10 cellular contexts compared by ENCODE assay signal in genomic region chr1:230113230-230113604, GRCh38. TPM values are rescaled to one million over a fixed set of nuclear protein-coding genes. Genes with fewer than 3 reads are reported as not detected.
DNase-seq lines count a peak whose midpoint lies in the region; ATAC-seq and TF ChIP-seq lines count a peak whose summit lies in the region.
"Had no signal": no experiment of that assay in that cellular context is flagged by ENCODE, and none has a peak within 500 bp of the region (broad histone marks: within the 10 kb centered on the region; RNA-seq: fewer than 3 reads in every experiment).

No MANE protein-coding gene starts in this region.

- peaks cover 64% of the 10 kb centered on the region for H3K4me1 Mint-ChIP-seq in activated CD8-positive, alpha-beta T cell treated with anti-CD3 and anti-CD28 coated beads for 36 hours (ENCODE audit: low read depth)
- peaks cover 45% of the 10 kb centered on the region for H3K4me1 Mint-ChIP-seq in activated CD8-positive, alpha-beta T cell treated with anti-CD3 and anti-CD28 coated beads, Interleukin-2, amount 10 ng/mL, durations not matched to agents 7 days and 5 days (ENCODE audit: low read depth)
- H3K4me1 Mint-ChIP-seq in stimulated activated naive B cell treated with anti-CD40 and anti-IgM and Interleukin-4, amounts not matched to agents 10 μg/mL and 1 μg/mL and 100 μg/mL, for 72 hours: peaks cover 57 to 88% of the 10 kb centered on the region in 2 donors

- peaks cover 27% of the 10 kb centered on the region for H3K36me3 Mint-ChIP-seq in activated CD8-positive, alpha-beta T cell treated with anti-CD3 and anti-CD28 coated beads for 36 hours (ENCODE audit: low read depth)
- H3K36me3 Mint-ChIP-seq in activated CD8-positive, alpha-beta T cell treated with anti-CD3 and anti-CD28 coated beads, Interleukin-2, amount 10 ng/mL, durations not matched to agents 7 days and 5 days (ENCODE audit: low read depth): peaks cover 19% of the 10 kb centered on the region
- H3K36me3 Mint-ChIP-seq in stimulated activated naive B cell treated with anti-CD40 and anti-IgM and Interleukin-4, amounts not matched to agents 10 μg/mL and 1 μg/mL and 100 μg/mL, for 72 hours: peaks cover 28 to 45% of the 10 kb centered on the region in 2 donors

- H3K9me3 ChIP-seq in adrenal gland (replicated peaks in 1 of 3) (no peaks in the 10 kb centered on the region), liver (ENCODE audit: control insufficient read depth in 4 of 4, low read length in 3 of 4) (no peaks in the 10 kb centered on the region)

- H3K27me3 Mint-ChIP-seq in activated CD8-positive, alpha-beta T cell treated with anti-CD3 and anti-CD28 coated beads for 36 hours: no peaks in the 10 kb centered on the region
- no peaks in the 10 kb centered on the region for H3K27me3 Mint-ChIP-seq in activated CD8-positive, alpha-beta T cell treated with anti-CD3 and anti-CD28 coated beads, Interleukin-2, amount 10 ng/mL, durations not matched to agents 7 days and 5 days (ENCODE audit: low read depth)
- no peaks in the 10 kb centered on the region for H3K27me3 Mint-ChIP-seq in stimulated activated naive B cell treated with anti-CD40 and anti-IgM and Interleukin-4, amounts not matched to agents 10 μg/mL and 1 μg/mL and 100 μg/mL, for 72 hours

- peaks cover 20 to 36% of the 10 kb centered on the region in 2 donors for H3K4me1 ChIP-seq in adrenal gland (replicated peaks in 1 of 2)
- peaks cover 16 to 46% (median 29%) of the 10 kb centered on the region in 4 donors for H3K4me1 ChIP-seq in liver (ENCODE audit: control insufficient read depth in 4 of 4, insufficient read depth in 4 of 4, low read length in 3 of 4)

- no peak for TF ChIP-seq POLR2A in adrenal gland (IDR thresholded peaks at IDR 0.05)

- DNase-seq in activated CD8-positive, alpha-beta T cell treated with anti-CD3 and anti-CD28 coated beads for 36 hours: no peak
- no peak for DNase-seq in activated CD8-positive, alpha-beta T cell treated with anti-CD3 and anti-CD28 coated beads, Interleukin-2, amount 10 ng/mL, durations not matched to agents 7 days and 5 days
- DNase-seq in adrenal gland: no peak
- DNase-seq in stimulated activated naive B cell treated with anti-CD40 and anti-IgM and Interleukin-4, amounts not matched to agents 10 μg/mL and 1 μg/mL and 100 μg/mL, for 72 hours: no peak
- no peak for DNase-seq in NOMO-1 (lab: John Stamatoyannopoulos, UW; ENCODE audit: unreplicated experiment in 2 of 2)
- DNase-seq: NCI-H2171 had no signal

- H3K9me3 Mint-ChIP-seq in activated CD8-positive, alpha-beta T cell treated with anti-CD3 and anti-CD28 coated beads for 36 hours: no peaks in the 10 kb centered on the region
- no peaks in the 10 kb centered on the region for H3K9me3 Mint-ChIP-seq in activated CD8-positive, alpha-beta T cell treated with anti-CD3 and anti-CD28 coated beads, Interleukin-2, amount 10 ng/mL, durations not matched to agents 7 days and 5 days (ENCODE audit: insufficient read depth)
- no peaks in the 10 kb centered on the region for H3K9me3 Mint-ChIP-seq in stimulated activated naive B cell treated with anti-CD40 and anti-IgM and Interleukin-4, amounts not matched to agents 10 μg/mL and 1 μg/mL and 100 μg/mL, for 72 hours

- no peaks in the 10 kb centered on the region for H3K36me3 ChIP-seq in adrenal gland (replicated peaks in 1 of 2)
- H3K36me3 ChIP-seq in liver (ENCODE audit: control insufficient read depth in 4 of 4, insufficient read depth in 3 of 4, low read depth in 1 of 4, low read length in 3 of 4): peaks cover 0 to 4% (median 1%) of the 10 kb centered on the region in 4 donors

- no peak for TF ChIP-seq RAD21 in liver (IDR thresholded peaks at IDR 0.05)

- H3K4me3 ChIP-seq in adrenal gland (no peak overlapping the region), liver (ENCODE audit: low read depth in 1 of 3, low read length in 3 of 3) (no peak overlapping the region)
- H3K4me3 ChIP-seq: skin epidermis had no signal

- peak overlapping the region in 1 of 2 donors; percentile 8 for H3K9ac ChIP-seq in liver (ENCODE audit: low read depth in 1 of 2, low read length in 2 of 2)

- ATAC-seq in activated CD8-positive, alpha-beta T cell treated with anti-CD3 and anti-CD28 coated beads for 36 hours: no peak
- ATAC-seq in activated CD8-positive, alpha-beta T cell treated with anti-CD3 and anti-CD28 coated beads, Interleukin-2, amount 10 ng/mL, durations not matched to agents 7 days and 5 days: no peak
- ATAC-seq in stimulated activated naive B cell treated with anti-CD40 and anti-IgM and Interleukin-4, amounts not matched to agents 10 μg/mL and 1 μg/mL and 100 μg/mL, for 72 hours (replicated peaks): no peak
- no peak for ATAC-seq in GM19351 (IDR thresholded peaks at IDR 0.05; ENCODE audit: unreplicated experiment)
- ATAC-seq in GM18870 (IDR thresholded peaks at IDR 0.05; ENCODE audit: unreplicated experiment): no peak

- intact Hi-C loops in activated CD8-positive, alpha-beta T cell treated with anti-CD3 and anti-CD28 coated beads for 36 hours (cut with micrococcal nuclease): loop anchor here (5.0 kb wide), 1 partner anchor 36 kb away; no protein-coding TSS in a partner anchor
- intact Hi-C loops in adrenal gland (cut with DNase I): no loop called here

- CTCF ChIA-PET in activated CD8-positive, alpha-beta T cell treated with anti-CD3 and anti-CD28 coated beads for 36 hours (lab: Charles Lee): interaction anchor here (5.2 kb wide), 1 partner anchor 11 kb away, joined by 41 read pairs; no protein-coding TSS in a partner anchor
- CTCF ChIA-PET in activated CD8-positive, alpha-beta T cell treated with anti-CD3 and anti-CD28 coated beads, Interleukin-2, amount 10 ng/mL, durations not matched to agents 7 days and 5 days (lab: Charles Lee): interaction anchor here (3.7 kb wide), 1 partner anchor 9 kb away, joined by 21 read pairs; no protein-coding TSS in a partner anchor

- POLR2A ChIA-PET in activated CD8-positive, alpha-beta T cell treated with anti-CD3 and anti-CD28 coated beads for 36 hours (lab: Charles Lee): interaction anchor here (0.6 kb wide), 1 partner anchor 85 kb away, joined by 3 read pairs; no protein-coding TSS in a partner anchor
- POLR2A ChIA-PET in activated CD8-positive, alpha-beta T cell treated with anti-CD3 and anti-CD28 coated beads, Interleukin-2, amount 10 ng/mL, durations not matched to agents 7 days and 5 days (lab: Charles Lee): interaction anchor here (1.0 kb wide), 1 partner anchor 9 kb away, joined by 3 read pairs; no protein-coding TSS in a partner anchor

- WGBS in adrenal gland, 4 donors: 78 to 90% (median 81%) methylated on average over 5 of the region's 5 CpGs
- WGBS in liver: 90% methylated on average over 5 of the region's 5 CpGs

- no peaks in the 10 kb centered on the region for H3K27me3 ChIP-seq in adrenal gland
- H3K27me3 ChIP-seq in liver (ENCODE audit: control insufficient read depth in 4 of 4, insufficient read depth in 4 of 4, low read length in 3 of 4): no peaks in the 10 kb centered on the region

- no peak overlapping the region for H3K4me3 Mint-ChIP-seq in activated CD8-positive, alpha-beta T cell treated with anti-CD3 and anti-CD28 coated beads for 36 hours
- H3K4me3 Mint-ChIP-seq in activated CD8-positive, alpha-beta T cell treated with anti-CD3 and anti-CD28 coated beads, Interleukin-2, amount 10 ng/mL, durations not matched to agents 7 days and 5 days: no peak overlapping the region
- peak overlapping the region; percentile 27 to 55 for H3K4me3 Mint-ChIP-seq in stimulated activated naive B cell treated with anti-CD40 and anti-IgM and Interleukin-4, amounts not matched to agents 10 μg/mL and 1 μg/mL and 100 μg/mL, for 72 hours

- TF ChIP-seq CTCF in activated CD8-positive, alpha-beta T cell treated with anti-CD3 and anti-CD28 coated beads for 36 hours (IDR thresholded peaks at IDR 0.05): no peak
- no peak for TF ChIP-seq CTCF in adrenal gland (IDR thresholded peaks at IDR 0.05)
- no peak for TF ChIP-seq CTCF in liver (IDR thresholded peaks at IDR 0.05; ENCODE audit: low read depth, low read length, missing input control)

- peak overlapping the region; percentile 8 for H3K27ac Mint-ChIP-seq in activated CD8-positive, alpha-beta T cell treated with anti-CD3 and anti-CD28 coated beads for 36 hours
- no peak overlapping the region for H3K27ac Mint-ChIP-seq in activated CD8-positive, alpha-beta T cell treated with anti-CD3 and anti-CD28 coated beads, Interleukin-2, amount 10 ng/mL, durations not matched to agents 7 days and 5 days
- H3K27ac Mint-ChIP-seq in stimulated activated naive B cell treated with anti-CD40 and anti-IgM and Interleukin-4, amounts not matched to agents 10 μg/mL and 1 μg/mL and 100 μg/mL, for 72 hours: peak overlapping the region; percentile 73

- H3K27ac ChIP-seq in adrenal gland: peak overlapping the region; percentile 16 to 88 (median 77)
- H3K27ac ChIP-seq in liver (ENCODE audit: low read depth in 1 of 2, low read length in 2 of 2): peak overlapping the region; percentile 72 to 83

TF ChIP-seq in liver, 16 proteins besides CTCF, POLR2A, EP300 and RAD21:
- TF ChIP-seq YY1 (IDR thresholded peaks at IDR 0.05): no peak
- TF ChIP-seq MAX (IDR thresholded peaks at IDR 0.05): no peak
- TF ChIP-seq FOXA2 (IDR thresholded peaks at IDR 0.05): no peak
- TF ChIP-seq SP1 (IDR thresholded peaks at IDR 0.05): no peak
- no peak for TF ChIP-seq JUND (IDR thresholded peaks at IDR 0.05)
- TF ChIP-seq, protein P1, sequence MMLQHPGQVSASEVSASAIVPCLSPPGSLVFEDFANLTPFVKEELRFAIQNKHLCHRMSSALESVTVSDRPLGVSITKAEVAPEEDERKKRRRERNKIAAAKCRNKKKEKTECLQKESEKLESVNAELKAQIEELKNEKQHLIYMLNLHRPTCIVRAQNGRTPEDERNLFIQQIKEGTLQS (IDR thresholded peaks at IDR 0.05): no peak

RNA-seq across cellular contexts. Expression of gene GALNT2, which starts 46.2 kb away (rescaled TPM):
- 10 to 100 TPM; 40.1 to 42.3 TPM for total RNA-seq in activated CD8-positive, alpha-beta T cell treated with anti-CD3 and anti-CD28 coated beads for 36 hours
- total RNA-seq in activated CD8-positive, alpha-beta T cell treated with anti-CD3 and anti-CD28 coated beads, Interleukin-2, amount 10 ng/mL, durations not matched to agents 7 days and 5 days: 10 to 100 TPM; 20.7 to 21.2 TPM
- total RNA-seq in adrenal gland: 100 to 1,000 TPM in 4 of 8 donors, 10 to 100 TPM in 4; 54.1 to 220 (median 95.5) TPM
- polyA plus RNA-seq in adrenal gland: 100 to 1,000 TPM in 1 of 3 donors, 10 to 100 TPM in 2; 22.3 to 164 (median 39.1) TPM
- total RNA-seq in liver: 100 to 1,000 TPM in 1 of 2 donors, 10 to 100 TPM in 1; 75.8 to 153 TPM
- 100 to 1,000 TPM in 1 of 2 donors, 10 to 100 TPM in 1; 47.5 to 182 TPM for polyA plus RNA-seq in liver

Comparison
In these comparisons a context has a peak if more than half of its experiments do, and no peak if none do; other contexts are left out.
1. H3K4me3 Mint-ChIP-seq: peak in stimulated activated naive B cell treated with anti-CD40 and anti-IgM and Interleukin-4, amounts not matched to agents 10 μg/mL and 1 μg/mL and 100 μg/mL, for 72 hours (2 of 2); none in activated CD8-positive, alpha-beta T cell treated with anti-CD3 and anti-CD28 coated beads for 36 hours (single experiment) and activated CD8-positive, alpha-beta T cell treated with anti-CD3 and anti-CD28 coated beads, Interleukin-2, amount 10 ng/mL, durations not matched to agents 7 days and 5 days (single experiment).